ENCODE assay signal across 8 cellular contexts in genomic region chr11:14358729-14359439, GRCh38. TPM values are rescaled to one million over a fixed set of nuclear protein-coding genes. Genes with fewer than 3 reads are reported as not detected.
DNase-seq lines count a peak whose midpoint lies in the region; ATAC-seq and TF ChIP-seq lines count a peak whose summit lies in the region.

Gene RRAS2 (minus strand): TSS chr11:14359183. CDS start chr11:14358870, 313 bp downstream.

- DNase-seq in AG20443 (ENCODE audit: low spot score) (peak; percentile 88), NOMO-1 treated with DMSO at 0.1 percent for 48 hours (lab: John Stamatoyannopoulos, UW; ENCODE audit: unreplicated experiment) (peak; percentile 41), activated T-cell treated with anti-CD3 and anti-CD28 coated beads for 24 hours (ENCODE audit: low read depth) (peak; percentile 72), epithelial cell of proximal tubule (ENCODE audit: low read depth) (no peak)
- peak; percentile 53 for DNase-seq in stimulated activated CD8-positive, alpha-beta memory T cell treated with anti-CD3 and anti-CD28 coated beads, Interleukin-7, amount 100 ng/mL, for 24 hours (ENCODE audit: low read depth)

- H3K27me3 ChIP-seq in muscle layer of duodenum (ENCODE audit: low read depth, low read length), result no peaks in the 10 kb centered on the region

- no peak for TF ChIP-seq CTCF in epithelial cell of proximal tubule (conservative IDR thresholded peaks at IDR 0.05; ENCODE audit: low read depth, low read length)

- peak within 1 kb of the TSS; percentile 5 for H3K27ac ChIP-seq in muscle layer of duodenum (ENCODE audit: low read length)

- H3K36me3 ChIP-seq in muscle layer of duodenum (ENCODE audit: control insufficient read depth in 1 of 2, insufficient read depth in 2 of 2, low read length in 2 of 2), result no peaks in the 10 kb centered on the region

- no peaks in the 10 kb centered on the region for H3K9me3 ChIP-seq in muscle layer of duodenum (ENCODE audit: control insufficient read depth in 1 of 2, low read length in 2 of 2)

- H3K4me3 ChIP-seq in epithelial cell of proximal tubule (ENCODE audit: low read depth, low read length) (peak within 1 kb of the TSS; percentile 84), muscle layer of duodenum (ENCODE audit: low read depth in 1 of 2, low read length in 2 of 2) (peak within 1 kb of the TSS; percentile 80 to 85)

- no peaks in the 10 kb centered on the region for H3K4me1 ChIP-seq in muscle layer of duodenum (ENCODE audit: control insufficient read depth in 1 of 2, insufficient read depth in 2 of 2, low read length in 2 of 2)

- ATAC-seq in GM18873 (IDR thresholded peaks at IDR 0.05; ENCODE audit: low FRiP score, unreplicated experiment), result peak; percentile 69
- ATAC-seq in HG03135 (IDR thresholded peaks at IDR 0.05; ENCODE audit: unreplicated experiment), result peak; percentile 87

RNA-seq across cellular contexts. Expression of gene RRAS2, which starts in this region (rescaled TPM):
- 86.7 and 90.0 TPM in 2 replicates for total RNA-seq in epithelial cell of proximal tubule
